In genomic region chr1:229368347-229368746, GRCh38 we compare ENCODE assay signal across 1 cellular context.
TF ChIP-seq lines count a peak whose summit lies in the region.

No MANE protein-coding gene starts in this region.

TF ChIP-seq in IMR-90, 13 proteins besides CTCF, POLR2A, EP300 and RAD21 (continued from another document):
- TF ChIP-seq ELK1 (IDR thresholded peaks at IDR 0.05; ENCODE audit: borderline replicate concordance, low read depth, low read length): no peak
- no peak for TF ChIP-seq BHLHE40 (IDR thresholded peaks at IDR 0.05; ENCODE audit: low read depth, low read length)
- TF ChIP-seq MAFK (IDR thresholded peaks at IDR 0.05; ENCODE audit: low read depth, low read length): no peak
